In the genomic region with DNA sequence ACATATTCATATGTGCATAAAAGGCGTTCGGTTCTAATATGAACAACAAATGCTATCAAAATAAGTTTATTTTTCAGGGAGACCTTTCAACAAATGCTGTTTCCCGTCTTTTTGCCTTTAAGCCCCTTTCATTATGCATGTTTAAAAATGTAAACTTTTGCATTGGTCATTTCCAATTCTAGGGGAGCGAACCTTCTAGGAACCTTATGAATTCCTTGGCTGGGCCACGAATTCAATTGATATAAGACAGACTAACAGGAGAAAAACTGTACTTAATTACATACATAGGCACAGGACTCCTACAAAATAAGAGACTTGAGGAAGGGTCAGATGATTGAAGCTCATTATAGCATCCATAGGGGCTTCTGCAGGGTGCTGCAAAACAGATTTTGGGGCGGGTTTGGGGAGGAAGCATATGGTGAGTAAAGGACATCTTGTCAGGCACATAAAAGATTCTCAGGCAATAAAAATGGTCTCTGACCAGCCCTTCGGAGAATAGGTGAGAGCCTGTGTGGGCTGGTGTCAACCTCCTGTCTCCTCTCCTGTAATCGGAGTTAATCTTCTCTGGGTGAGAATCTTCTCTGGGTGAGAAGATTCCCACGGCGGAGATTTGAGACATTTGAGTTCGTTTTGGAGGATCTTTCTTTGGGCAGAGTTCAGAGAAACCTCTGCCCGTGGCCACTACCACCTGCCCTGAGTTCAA, we compare ENCODE assay signal across 12 cellular contexts. TPM values are rescaled to one million over a fixed set of nuclear protein-coding genes. Genes with fewer than 3 reads are reported as not detected.
DNase-seq lines count a peak whose midpoint lies in the region; ATAC-seq, FAIRE-seq and TF ChIP-seq lines count a peak whose summit lies in the region.
"Had no signal": no experiment of that assay in that cellular context is flagged by ENCODE, and none has a peak within 500 bp of the region (broad histone marks: within the 10 kb centered on the region; RNA-seq: fewer than 3 reads in every experiment).

No MANE protein-coding gene starts in this region.

- ATAC-seq in activated CD8-positive, alpha-beta memory T cell treated with anti-CD3 and anti-CD28 coated beads, Interleukin-2, amount 10 ng/mL, durations not matched to agents 7 days and 5 days, result no peak
- no peak for ATAC-seq in T-helper 17 cell
- ATAC-seq in GM21515 (IDR thresholded peaks at IDR 0.05; ENCODE audit: unreplicated experiment), result no peak
- ATAC-seq in GM21737 (IDR thresholded peaks at IDR 0.05; ENCODE audit: unreplicated experiment), result no peak
- ATAC-seq: gastroesophageal sphincter had no signal

- H3K4me1 Mint-ChIP-seq in activated CD8-positive, alpha-beta memory T cell treated with anti-CD3 and anti-CD28 coated beads, Interleukin-2, amount 10 ng/mL, durations not matched to agents 7 days and 5 days, result peaks cover 62% of the 10 kb centered on the region
- H3K4me1 Mint-ChIP-seq in T-helper 17 cell (peaks cover 30% of the 10 kb centered on the region), progenitor cell of endocrine pancreas (ENCODE audit: low read depth) (peaks cover 20% of the 10 kb centered on the region)

- no peak for TF ChIP-seq POLR2A in endothelial cell of umbilical vein (IDR thresholded peaks at IDR 0.05; ENCODE audit: low read depth, low read length)

- H3K9ac ChIP-seq in endothelial cell of umbilical vein (replicated peaks; ENCODE audit: extremely low read depth, insufficient read depth, low read length), result no peak overlapping the region

- no peaks in the 10 kb centered on the region for H3K27me3 ChIP-seq in endothelial cell of umbilical vein (ENCODE audit: control insufficient read depth in 2 of 2, insufficient read depth in 2 of 2, low read length in 2 of 2)

- TF ChIP-seq CTCF in endothelial cell of umbilical vein (IDR thresholded peaks at IDR 0.05; ENCODE audit: extremely low read depth in 1 of 2, insufficient read depth in 1 of 2, low read depth in 1 of 2, low read length in 2 of 2), result no peak
- TF ChIP-seq CTCF in progenitor cell of endocrine pancreas (IDR thresholded peaks at IDR 0.05; ENCODE audit: unreplicated experiment), result no peak

- H3K4me3 ChIP-seq in endothelial cell of umbilical vein (replicated peaks in 1 of 3; ENCODE audit: insufficient read depth in 1 of 3, low read depth in 1 of 3, low read length in 3 of 3), result peak overlapping the region in 2 of 3 experiments; percentile 55 to 83
- H3K4me3 ChIP-seq: SJSA1 had no signal

- H2AFZ ChIP-seq in endothelial cell of umbilical vein (ENCODE audit: low read depth, low read length), result no peak overlapping the region

- CTCF ChIA-PET in activated CD8-positive, alpha-beta memory T cell treated with anti-CD3 and anti-CD28 coated beads, Interleukin-2, amount 10 ng/mL, durations not matched to agents 7 days and 5 days (lab: Charles Lee), result interaction anchor here (1.0 to 4.6 kb wide), 5 partner anchors 59 to 257 kb away, joined by 3 to 25 read pairs (median 4); partner anchors contain the start of gene ZCCHC2
- CTCF ChIA-PET in endothelial cell of umbilical vein (lab: Charles Lee), result interaction anchor here (2.1 to 2.2 kb wide), 2 partner anchors 45 to 99 kb away, joined by 5 to 8 read pairs; no protein-coding TSS in a partner anchor

- H3K27me3 Mint-ChIP-seq in activated CD8-positive, alpha-beta memory T cell treated with anti-CD3 and anti-CD28 coated beads, Interleukin-2, amount 10 ng/mL, durations not matched to agents 7 days and 5 days, result peaks cover 56% of the 10 kb centered on the region
- H3K27me3 Mint-ChIP-seq in T-helper 17 cell (peaks cover 79% of the 10 kb centered on the region), progenitor cell of endocrine pancreas (peaks cover 80% of the 10 kb centered on the region)

- peaks cover 8% of the 10 kb centered on the region for H3K36me3 Mint-ChIP-seq in activated CD8-positive, alpha-beta memory T cell treated with anti-CD3 and anti-CD28 coated beads, Interleukin-2, amount 10 ng/mL, durations not matched to agents 7 days and 5 days
- H3K36me3 Mint-ChIP-seq in T-helper 17 cell (ENCODE audit: low read depth) (peaks cover 3% of the 10 kb centered on the region), progenitor cell of endocrine pancreas (ENCODE audit: insufficient read depth) (no peaks in the 10 kb centered on the region)

- H3K9me3 Mint-ChIP-seq in activated CD8-positive, alpha-beta memory T cell treated with anti-CD3 and anti-CD28 coated beads, Interleukin-2, amount 10 ng/mL, durations not matched to agents 7 days and 5 days (ENCODE audit: low read depth), result no peaks in the 10 kb centered on the region
- no peaks in the 10 kb centered on the region for H3K9me3 Mint-ChIP-seq in progenitor cell of endocrine pancreas (ENCODE audit: low read depth)

- dilution Hi-C loops in endothelial cell of umbilical vein (cut with MboI; ENCODE audit: extremely low pct_ligation_motif_present, low sequenced_read_pairs), result no loop called here

- no peak for FAIRE-seq in endothelial cell of umbilical vein (lab: Jason Lieb, UNC)

- H3K36me3 ChIP-seq in endothelial cell of umbilical vein (ENCODE audit: control insufficient read depth in 2 of 2, extremely low read depth in 1 of 2, insufficient read depth in 2 of 2, low read length in 2 of 2), result no peaks in the 10 kb centered on the region
- H3K36me3 ChIP-seq: gastroesophageal sphincter, SJSA1 had no signal

- H3K4me1 ChIP-seq in endothelial cell of umbilical vein (ENCODE audit: control insufficient read depth, extremely low read depth, insufficient read depth, low read length), result peaks cover 69% of the 10 kb centered on the region

- no peaks in the 10 kb centered on the region for H3K9me1 ChIP-seq in endothelial cell of umbilical vein (replicated peaks; ENCODE audit: control insufficient read depth, extremely low read depth, insufficient read depth, low read length)

- intact Hi-C loops in endothelial cell of umbilical vein (cut with micrococcal nuclease), result loop anchor here (1.0 to 5.0 kb wide), 2 partner anchors 13 to 76 kb away; no protein-coding TSS in a partner anchor

- H3K4me2 ChIP-seq in endothelial cell of umbilical vein (ENCODE audit: insufficient read depth, low read length), result peak overlapping the region; percentile 74

- no peaks in the 10 kb centered on the region for H3K79me2 ChIP-seq in endothelial cell of umbilical vein (ENCODE audit: control insufficient read depth, insufficient read depth, low read length)

- H3K27ac ChIP-seq in endothelial cell of umbilical vein (ENCODE audit: insufficient read depth, low read depth, low read length), result no peak overlapping the region
- H3K27ac ChIP-seq: gastroesophageal sphincter, SJSA1 had no signal

- DNase-seq in activated CD8-positive, alpha-beta memory T cell treated with anti-CD3 and anti-CD28 coated beads, Interleukin-2, amount 10 ng/mL, durations not matched to agents 7 days and 5 days, result no peak
- no peak for DNase-seq in activated CD8-positive, alpha-beta memory T cell treated with anti-CD3 and anti-CD28 coated beads, Interleukin-2, amount 50 U/mL, for 4 hours
- DNase-seq in T-helper 17 cell (no peak), endothelial cell of umbilical vein (ENCODE audit: low read depth, low spot score) (no peak), progenitor cell of endocrine pancreas (ENCODE audit: low spot score, unreplicated experiment) (no peak), GDM1 (lab: John Stamatoyannopoulos, UW) (no peak)
- DNase-seq: NCI-H446 treated with DMSO at 0.1 percent for 48 hours; stimulated activated naive CD4-positive, alpha-beta T cell treated with Interleukin-2 at 50 U/mL for 16 hours had no signal

- no peaks in the 10 kb centered on the region for H3K9me3 ChIP-seq in T-helper 17 cell (ENCODE audit: control insufficient read depth, low read length, poor library complexity, severe bottlenecking)
- H3K9me3 ChIP-seq in endothelial cell of umbilical vein (replicated peaks; ENCODE audit: control insufficient read depth, insufficient read depth, low read length), result no peaks in the 10 kb centered on the region
- H3K9me3 ChIP-seq: gastroesophageal sphincter had no signal

- BruUV-seq in endothelial cell of umbilical vein (replicated peaks; lab: Mats Ljungman, UMichigan), result TSS peak; percentile 24

- H4K20me1 ChIP-seq in endothelial cell of umbilical vein (replicated peaks; ENCODE audit: control insufficient read depth, extremely low read depth, insufficient read depth, low read length), result no peaks in the 10 kb centered on the region

- POLR2A ChIA-PET in endothelial cell of umbilical vein (lab: Charles Lee), result no interaction called here

- peak overlapping the region; percentile 79 for H3K4me3 Mint-ChIP-seq in activated CD8-positive, alpha-beta memory T cell treated with anti-CD3 and anti-CD28 coated beads, Interleukin-2, amount 10 ng/mL, durations not matched to agents 7 days and 5 days
- H3K4me3 Mint-ChIP-seq in T-helper 17 cell, result peak overlapping the region; percentile 88
- H3K4me3 Mint-ChIP-seq in progenitor cell of endocrine pancreas (ENCODE audit: low read depth), result peak overlapping the region; percentile 63

- H3K27ac Mint-ChIP-seq in activated CD8-positive, alpha-beta memory T cell treated with anti-CD3 and anti-CD28 coated beads, Interleukin-2, amount 10 ng/mL, durations not matched to agents 7 days and 5 days, result no peak overlapping the region
- no peak overlapping the region for H3K27ac Mint-ChIP-seq in T-helper 17 cell
- peak overlapping the region; percentile 54 for H3K27ac Mint-ChIP-seq in progenitor cell of endocrine pancreas

TF ChIP-seq in endothelial cell of umbilical vein, 7 proteins besides CTCF, POLR2A, EP300 and RAD21 (continues in another document):
- TF ChIP-seq FOS (IDR thresholded peaks at IDR 0.05; ENCODE audit: borderline replicate concordance, insufficient read depth, low read length) (no peak), POLR2AphosphoS5 (IDR thresholded peaks at IDR 0.05; ENCODE audit: insufficient read depth, low read depth, low read length) (no peak), GATA2 (IDR thresholded peaks at IDR 0.05; ENCODE audit: insufficient read depth, insufficient read length, low read depth, low read length) (no peak), JUN (IDR thresholded peaks at IDR 0.05; ENCODE audit: borderline replicate concordance, insufficient read depth, insufficient read length, low read depth) (no peak)

RNA-seq across cellular contexts. Expression of gene TNFRSF11A, which starts 1.7 kb away (rescaled TPM):
- total RNA-seq in activated CD8-positive, alpha-beta memory T cell treated with anti-CD3 and anti-CD28 coated beads, Interleukin-2, amount 10 ng/mL, durations not matched to agents 7 days and 5 days, result 1 to 10 TPM; 8.0 to 9.7 TPM
- total RNA-seq in T-helper 17 cell, result 1 to 10 TPM; 1.2 to 3.1 TPM
- total RNA-seq in endothelial cell of umbilical vein, result 11.1 and 11.9 TPM in 2 replicates
- polyA plus RNA-seq in endothelial cell of umbilical vein, result 7.5 and 10.4 TPM in 2 replicates
- polyA plus RNA-seq in endothelial cell of umbilical vein (2011; cell fraction: cytosol; rRNA removed), result 6.0 and 6.9 TPM in 2 replicates
- polyA plus RNA-seq in endothelial cell of umbilical vein (2011; cell fraction: nucleus; rRNA removed), result 15.4 and 22.9 TPM in 2 replicates
- polyA plus RNA-seq in endothelial cell of umbilical vein (2012), result 2.4 and 5.1 TPM in 2 replicates
- 16.8 and 17.4 TPM in 2 replicates for polyA minus RNA-seq in endothelial cell of umbilical vein
- polyA minus RNA-seq in endothelial cell of umbilical vein (2011; cell fraction: cytosol; rRNA and poly(A)+ RNA removed), result 1.5 TPM
- 15.6 and 16.1 TPM in 2 replicates for polyA minus RNA-seq in endothelial cell of umbilical vein (2011; cell fraction: nucleus; rRNA and poly(A)+ RNA removed)
- 0.43 and 0.64 TPM in 2 replicates for total RNA-seq in progenitor cell of endocrine pancreas
- total RNA-seq: SJSA1 had no signal
